In the genomic region with DNA sequence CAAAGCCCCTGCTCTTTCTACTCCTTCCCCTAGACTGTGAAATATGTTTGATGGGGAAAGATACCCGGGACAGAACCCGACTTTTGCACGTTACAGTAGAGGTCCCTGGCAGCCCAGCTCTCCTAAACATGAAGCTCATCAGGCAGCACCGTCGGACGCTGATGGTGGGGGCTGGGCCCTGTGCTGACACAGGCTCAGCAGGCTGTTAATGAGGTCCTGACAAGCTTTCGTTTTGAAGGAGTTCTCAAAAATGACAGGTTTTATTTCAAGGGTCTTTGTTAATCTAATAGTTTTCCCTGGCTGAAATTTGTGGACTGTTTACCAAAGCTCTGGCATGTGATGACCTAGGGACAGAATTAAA, we compare ENCODE assay signal across 18 cellular contexts.
"Had no signal": no experiment of that assay in that cellular context is flagged by ENCODE, and none has a peak within 500 bp of the region (broad histone marks: within the 10 kb centered on the region; RNA-seq: fewer than 3 reads in every experiment).

No MANE protein-coding gene starts in this region.

- H3K27me3 Mint-ChIP-seq: activated naive CD8-positive, alpha-beta T cell treated with anti-CD3 and anti-CD28 coated beads for 36 hours; dendritic cell treated with granulocyte-macrophage colony-stimulating factor and Interleukin-4, amounts not matched to agents 40 ng/mL and 50 ng/mL, for 4 days; naive thymus-derived CD8-positive, alpha-beta T cell; stimulated activated naive CD8-positive, alpha-beta T cell treated with anti-CD3 and anti-CD28 coated beads, Interleukin-15, Interleukin-2, amounts not matched to agents 100 ng/mL and 50 ng/mL, for 24 hours had no signal

- ATAC-seq: naive thymus-derived CD8-positive, alpha-beta T cell had no signal

- H3K4me3 ChIP-seq: suprapubic skin, transverse colon, uterus had no signal

- H3K27ac Mint-ChIP-seq: activated naive CD8-positive, alpha-beta T cell treated with anti-CD3 and anti-CD28 coated beads for 36 hours; dendritic cell treated with granulocyte-macrophage colony-stimulating factor and Interleukin-4, amounts not matched to agents 40 ng/mL and 50 ng/mL, for 4 days; stimulated activated naive CD8-positive, alpha-beta T cell treated with anti-CD3 and anti-CD28 coated beads, Interleukin-15, Interleukin-2, amounts not matched to agents 100 ng/mL and 50 ng/mL, for 24 hours had no signal

- H3K27me3 ChIP-seq: suprapubic skin, transverse colon, uterus had no signal

- H3K4me3 Mint-ChIP-seq: activated naive CD8-positive, alpha-beta T cell treated with anti-CD3 and anti-CD28 coated beads for 36 hours; dendritic cell treated with granulocyte-macrophage colony-stimulating factor and Interleukin-4, amounts not matched to agents 40 ng/mL and 50 ng/mL, for 4 days; naive thymus-derived CD8-positive, alpha-beta T cell; stimulated activated naive CD8-positive, alpha-beta T cell treated with anti-CD3 and anti-CD28 coated beads, Interleukin-15, Interleukin-2, amounts not matched to agents 100 ng/mL and 50 ng/mL, for 24 hours; T-helper 1 cell treated with Interleukin-12 subunit alpha and Interleukin-12 subunit beta and Interleukin-4 antibody, amounts not matched to agents 30 μg/mL and 1 μg/mL, for 36 hours had no signal

- H3K9me3 ChIP-seq: suprapubic skin, transverse colon, uterus had no signal

- H3K4me1 ChIP-seq: uterus had no signal

- H3K9me3 Mint-ChIP-seq: activated naive CD8-positive, alpha-beta T cell treated with anti-CD3 and anti-CD28 coated beads for 36 hours; dendritic cell treated with granulocyte-macrophage colony-stimulating factor and Interleukin-4, amounts not matched to agents 40 ng/mL and 50 ng/mL, for 4 days; naive thymus-derived CD8-positive, alpha-beta T cell; stimulated activated naive CD8-positive, alpha-beta T cell treated with anti-CD3 and anti-CD28 coated beads, Interleukin-15, Interleukin-2, amounts not matched to agents 100 ng/mL and 50 ng/mL, for 24 hours; T-helper 1 cell treated with Interleukin-12 subunit alpha and Interleukin-12 subunit beta and Interleukin-4 antibody, amounts not matched to agents 30 μg/mL and 1 μg/mL, for 36 hours had no signal

- H3K36me3 ChIP-seq: suprapubic skin, transverse colon, uterus, WERI-Rb-1 had no signal

- DNase-seq: activated CD4-positive, alpha-beta T cell treated with anti-CD3 and anti-CD28 coated beads, Interleukin-2, amount 50 U/mL, for 4 hours; activated naive CD4-positive, alpha-beta T cell; activated naive CD8-positive, alpha-beta T cell treated with anti-CD3 and anti-CD28 coated beads for 36 hours; activated T-cell treated with anti-CD3 and anti-CD28 coated beads for 4 hours; amniotic stem cell; effector CD8-positive, alpha-beta T cell; mesenchymal stem cell; naive thymus-derived CD8-positive, alpha-beta T cell; occipital lobe; stimulated activated CD4-positive, alpha-beta T cell treated with anti-CD3 and anti-CD28 coated beads, Interleukin-2, amount 100 ng/mL, for 24 hours; uterus; WERI-Rb-1 had no signal

- FAIRE-seq: endothelial cell of umbilical vein had no signal

- H3K27ac ChIP-seq: suprapubic skin, uterus, WERI-Rb-1 had no signal

- H3K36me3 Mint-ChIP-seq: activated naive CD8-positive, alpha-beta T cell treated with anti-CD3 and anti-CD28 coated beads for 36 hours had no signal
